11 cellular contexts compared by ENCODE assay signal in genomic region chr14:51242545-51243490, GRCh38. TPM values are rescaled to one million over a fixed set of nuclear protein-coding genes. Genes with fewer than 3 reads are reported as not detected.
A peak's percentile ranks its signal among the peaks of the same experiment; 100 is the strongest.
DNase-seq lines count a peak whose midpoint lies in the region; ATAC-seq and TF ChIP-seq lines count a peak whose summit lies in the region.
"Had no signal": no experiment of that assay in that cellular context is flagged by ENCODE, and none has a peak within 500 bp of the region (broad histone marks: within the 10 kb centered on the region; RNA-seq: fewer than 3 reads in every experiment).

No MANE protein-coding gene starts in this region.

- no peaks in the 10 kb centered on the region for H3K4me1 Mint-ChIP-seq in HFFc6 (ENCODE audit: low read depth)
- H3K4me1 Mint-ChIP-seq in activated T-helper 1 cell treated with anti-CD3 and anti-CD28 coated beads, Interleukin-12 subunit alpha, Interleukin-12 subunit beta, Interleukin-2, Interleukin-4 antibody, amounts not matched to agents 30 ng/mL and 10 ng/mL and 1 ng/mL, durations not matched to agents 14 hours and 24 hours and 36 hours (ENCODE audit: low read depth), result peaks cover 27% of the 10 kb centered on the region
- peaks cover 57% of the 10 kb centered on the region for H3K4me1 Mint-ChIP-seq in CD4-positive, alpha-beta T cell (ENCODE audit: low read depth)

- intact Hi-C loops in activated T-helper 1 cell treated with anti-CD3 and anti-CD28 coated beads, Interleukin-12 subunit alpha, Interleukin-12 subunit beta, Interleukin-2, Interleukin-4 antibody, amounts not matched to agents 30 ng/mL and 10 ng/mL and 1 ng/mL, durations not matched to agents 14 hours and 24 hours and 36 hours (cut with micrococcal nuclease), result loop anchor here (5.0 to 10.0 kb wide), 3 partner anchors 411 to 1172 kb away; partner anchors contain the start of genes GNG2 and NIN
- intact Hi-C loops in CD4-positive, alpha-beta T cell (cut with DNase I, micrococcal nuclease), result loop anchor here in 1 of 2 experiments (10.0 kb wide), 1 partner anchor 1912 kb away; the partner anchor contains the start of gene DDHD1

- CTCF ChIA-PET in CD4-positive, alpha-beta T cell (lab: Charles Lee), result interaction anchor here (0.6 to 0.7 kb wide), 2 partner anchors 23 to 24 kb away, joined by 3 read pairs; no protein-coding TSS in a partner anchor

- TF ChIP-seq CTCF in HFFc6 (IDR thresholded peaks at IDR 0.05), result peak; percentile 22; the same call in 1 of the 2 replicates
- TF ChIP-seq CTCF in CD4-positive, alpha-beta T cell (IDR thresholded peaks at IDR 0.05), result no peak

- H3K36me3 Mint-ChIP-seq in HFFc6 (ENCODE audit: low read depth), result peaks cover 3% of the 10 kb centered on the region; the same call in 1 of the 2 replicates
- H3K36me3 Mint-ChIP-seq in activated T-helper 1 cell treated with anti-CD3 and anti-CD28 coated beads, Interleukin-12 subunit alpha, Interleukin-12 subunit beta, Interleukin-2, Interleukin-4 antibody, amounts not matched to agents 30 ng/mL and 10 ng/mL and 1 ng/mL, durations not matched to agents 14 hours and 24 hours and 36 hours (ENCODE audit: low read depth), result peaks cover 16% of the 10 kb centered on the region
- H3K36me3 Mint-ChIP-seq in CD4-positive, alpha-beta T cell (ENCODE audit: low read depth), result peaks cover 20% of the 10 kb centered on the region

- H3K27ac Mint-ChIP-seq in HFFc6, result peak overlapping the region; percentile 28; the same call in 1 of the 2 replicates
- H3K27ac Mint-ChIP-seq in activated T-helper 1 cell treated with anti-CD3 and anti-CD28 coated beads, Interleukin-12 subunit alpha, Interleukin-12 subunit beta, Interleukin-2, Interleukin-4 antibody, amounts not matched to agents 30 ng/mL and 10 ng/mL and 1 ng/mL, durations not matched to agents 14 hours and 24 hours and 36 hours, result no peak overlapping the region
- no peak overlapping the region for H3K27ac Mint-ChIP-seq in CD4-positive, alpha-beta T cell

- peak; percentile 47 for DNase-seq in ELF-1 (ENCODE audit: low read depth, low spot score)
- no peak for DNase-seq in HFFc6
- no peak for DNase-seq in activated T-helper 1 cell treated with anti-CD3 and anti-CD28 coated beads, Interleukin-12 subunit alpha, Interleukin-12 subunit beta, Interleukin-2, Interleukin-4 antibody, amounts not matched to agents 30 ng/mL and 10 ng/mL and 1 ng/mL, durations not matched to agents 14 hours and 24 hours and 36 hours (ENCODE audit: low spot score)
- peak; percentile 62 for DNase-seq in left kidney (ENCODE audit: low read depth, low spot score)
- DNase-seq in NCI-H345 treated with DMSO at 0.1 percent for 48 hours (lab: John Stamatoyannopoulos, UW; ENCODE audit: unreplicated experiment), result no peak
- no peak for DNase-seq in HuH-7 (ENCODE audit: low spot score)
- no peak for DNase-seq in CD4-positive, alpha-beta T cell
- DNase-seq: caudate nucleus, kidney, NCI-H1105 treated with DMSO at 0.1 percent for 48 hours had no signal

- H3K27me3 ChIP-seq in CD4-positive, alpha-beta T cell (ENCODE audit: control insufficient read depth, insufficient read depth, low read length), result no peaks in the 10 kb centered on the region

- ATAC-seq in GM18498 (IDR thresholded peaks at IDR 0.05; ENCODE audit: unreplicated experiment), result no peak
- no peak for ATAC-seq in CD4-positive, alpha-beta T cell (ENCODE audit: poor library complexity)

- H3K4me3 Mint-ChIP-seq in HFFc6, result no peak overlapping the region
- H3K4me3 Mint-ChIP-seq in activated T-helper 1 cell treated with anti-CD3 and anti-CD28 coated beads, Interleukin-12 subunit alpha, Interleukin-12 subunit beta, Interleukin-2, Interleukin-4 antibody, amounts not matched to agents 30 ng/mL and 10 ng/mL and 1 ng/mL, durations not matched to agents 14 hours and 24 hours and 36 hours, result peak overlapping the region; percentile 63
- H3K4me3 Mint-ChIP-seq in CD4-positive, alpha-beta T cell, result no peak overlapping the region

- no peaks in the 10 kb centered on the region; the same call in 1 of the 2 replicates for H3K27me3 Mint-ChIP-seq in HFFc6 (ENCODE audit: insufficient read depth)
- H3K27me3 Mint-ChIP-seq in activated T-helper 1 cell treated with anti-CD3 and anti-CD28 coated beads, Interleukin-12 subunit alpha, Interleukin-12 subunit beta, Interleukin-2, Interleukin-4 antibody, amounts not matched to agents 30 ng/mL and 10 ng/mL and 1 ng/mL, durations not matched to agents 14 hours and 24 hours and 36 hours (ENCODE audit: insufficient read depth), result no peaks in the 10 kb centered on the region
- no peaks in the 10 kb centered on the region for H3K27me3 Mint-ChIP-seq in CD4-positive, alpha-beta T cell

- no peak overlapping the region for H3K27ac ChIP-seq in CD4-positive, alpha-beta T cell (ENCODE audit: low read depth, low read length)

- no peaks in the 10 kb centered on the region for H3K9me3 Mint-ChIP-seq in HFFc6
- H3K9me3 Mint-ChIP-seq in activated T-helper 1 cell treated with anti-CD3 and anti-CD28 coated beads, Interleukin-12 subunit alpha, Interleukin-12 subunit beta, Interleukin-2, Interleukin-4 antibody, amounts not matched to agents 30 ng/mL and 10 ng/mL and 1 ng/mL, durations not matched to agents 14 hours and 24 hours and 36 hours, result no peaks in the 10 kb centered on the region
- no peaks in the 10 kb centered on the region for H3K9me3 Mint-ChIP-seq in CD4-positive, alpha-beta T cell

- POLR2A ChIA-PET in CD4-positive, alpha-beta T cell (lab: Charles Lee), result interaction anchor here (0.7 to 1.0 kb wide), 3 partner anchors 16 to 604 kb away, joined by 3 read pairs; no protein-coding TSS in a partner anchor

- no peaks in the 10 kb centered on the region for H3K9me3 ChIP-seq in CD4-positive, alpha-beta T cell (ENCODE audit: control insufficient read depth, low read length)

RNA-seq across cellular contexts. Expression of gene TMX1, which starts 2.8 kb away (rescaled TPM):
- 10 to 100 TPM; 38.3 to 48.3 (median 46.0) TPM for total RNA-seq in HFFc6 (2021; fragmentation: NEBNext Ultra II Directional; extraction: Animal tissue kit (Norgen Biotek cat#: 25700))
- 51.1 and 51.3 TPM in 2 replicates for total RNA-seq in activated T-helper 1 cell treated with anti-CD3 and anti-CD28 coated beads, Interleukin-12 subunit alpha, Interleukin-12 subunit beta, Interleukin-2, Interleukin-4 antibody, amounts not matched to agents 30 ng/mL and 10 ng/mL and 1 ng/mL, durations not matched to agents 14 hours and 24 hours and 36 hours
- 10 to 100 TPM in 1 of 2 experiments, 1 to 10 TPM in 1; 9.5 to 11.0 TPM for total RNA-seq in CD4-positive, alpha-beta T cell

Comparison
In these comparisons a context has a peak if more than half of its experiments do, and no peak if none do; other contexts are left out.
1. DNase-seq: peak in ELF-1 (single experiment) and left kidney (single experiment); none in HFFc6 (single experiment), activated T-helper 1 cell treated with anti-CD3 and anti-CD28 coated beads, Interleukin-12 subunit alpha, Interleukin-12 subunit beta, Interleukin-2, Interleukin-4 antibody, amounts not matched to agents 30 ng/mL and 10 ng/mL and 1 ng/mL, durations not matched to agents 14 hours and 24 hours and 36 hours (single experiment), NCI-H345 treated with DMSO at 0.1 percent for 48 hours (single experiment), HuH-7 (single experiment) and CD4-positive, alpha-beta T cell (0 of 10).